ENCODE assay signal across 8 cellular contexts in genomic region chr9:136902259-136902821, GRCh38. TPM values are rescaled to one million over a fixed set of nuclear protein-coding genes. Genes with fewer than 3 reads are reported as not detected.
DNase-seq lines count a peak whose midpoint lies in the region; ATAC-seq and TF ChIP-seq lines count a peak whose summit lies in the region.

No MANE protein-coding gene starts in this region.

- intact Hi-C loops in left colon (cut with DNase I, micrococcal nuclease) (no loop called here), A673 (cut with micrococcal nuclease; ENCODE audit: unreplicated experiment) (no loop called here)

- DNase-seq in DMS53 treated with DMSO at 0.1 percent for 48 hours (lab: John Stamatoyannopoulos, UW; ENCODE audit: unreplicated experiment) = peak; percentile 83
- peak; percentile 69 for DNase-seq in H4 (ENCODE audit: low spot score)
- peak; percentile 81 to 92 for DNase-seq in SJSA1 (ENCODE audit: low read depth in 1 of 2, low spot score in 2 of 2)
- peak; percentile 88 to 93 for DNase-seq in left colon
- peak; percentile 64 for DNase-seq in stimulated activated CD8-positive, alpha-beta memory T cell treated with anti-CD3 and anti-CD28 coated beads, Interleukin-12 subunit alpha, Interleukin-12 subunit beta, amount 100 ng/mL, for 24 hours (ENCODE audit: extremely low read depth)
- DNase-seq in NCI-H1092 (lab: John Stamatoyannopoulos, UW) = no peak
- no peak for DNase-seq in A673 (ENCODE audit: low spot score)

- H3K27ac ChIP-seq in SJSA1 (peak overlapping the region; percentile 78), adipose tissue (ENCODE audit: low read depth, low read length) (peak overlapping the region; percentile 34), A673 (ENCODE audit: low read depth, low read length, poor library complexity, severe bottlenecking) (no peak overlapping the region)

- H3K9me3 ChIP-seq in SJSA1 (replicated peaks) (no peaks in the 10 kb centered on the region), A673 (ENCODE audit: low read depth, low read length, poor library complexity, severe bottlenecking) (no peaks in the 10 kb centered on the region)

- no peaks in the 10 kb centered on the region for H3K27me3 ChIP-seq in SJSA1 (replicated peaks)
- H3K27me3 ChIP-seq in A673 (replicated peaks; ENCODE audit: insufficient read depth, low read depth, low read length, poor library complexity) = no peaks in the 10 kb centered on the region

- peaks cover 70% of the 10 kb centered on the region for H3K36me3 ChIP-seq in SJSA1
- H3K36me3 ChIP-seq in A673 (ENCODE audit: insufficient read depth, low read length, poor library complexity, severe bottlenecking) = peaks cover 50% of the 10 kb centered on the region

- 21 to 44% (median 37%) methylated on average over 15 of the region's 15 CpGs for WGBS in adipose tissue, 3 donors

- POLR2A ChIA-PET in A673 (lab: Charles Lee; ENCODE audit: low non-redundant PET) = no interaction called here

- BruUV-seq in A673 (replicated peaks; lab: Mats Ljungman, UMichigan) = no TSS peak

- H3K4me3 ChIP-seq in SJSA1 (no peak overlapping the region), A673 (ENCODE audit: low read depth, low read length, poor library complexity, severe bottlenecking) (no peak overlapping the region)

- CTCF ChIA-PET in A673 (lab: Charles Lee) = no interaction called here

- TF ChIP-seq CTCF in A673 (conservative IDR thresholded peaks at IDR 0.05; ENCODE audit: low read depth, low read length) = no peak

- peak; percentile 81 for ATAC-seq in left colon

- H3K4me1 ChIP-seq in SJSA1 (replicated peaks) = peaks cover 32% of the 10 kb centered on the region
- H3K4me1 ChIP-seq in A673 (ENCODE audit: insufficient read depth, low read length, poor library complexity, severe bottlenecking) = no peaks in the 10 kb centered on the region

RNA-seq across cellular contexts. Expression of gene TRAF2, which starts 16.0 kb away (rescaled TPM):
- total RNA-seq in H4 (2014; rRNA removed; shearing (Covaris generic)) = 8.1 and 11.3 TPM in 2 replicates
- 11.3 and 17.1 TPM in 2 replicates for total RNA-seq in SJSA1 (2014; rRNA removed; shearing (Covaris generic))
- polyA plus RNA-seq in adipose tissue = 1 to 10 TPM; 4.0 to 7.2 (median 4.7) TPM
- total RNA-seq in left colon (10 to 100 TPM; 23.7 to 25.3 TPM), A673 (2021) (29.2 and 33.2 TPM in 2 replicates)

RNA-seq across cellular contexts. Expression of gene EDF1, which starts 36.2 kb away (rescaled TPM):
- 458 and 510 TPM in 2 replicates for total RNA-seq in H4 (2014; rRNA removed; shearing (Covaris generic))
- total RNA-seq in SJSA1 (2014; rRNA removed; shearing (Covaris generic)) = 266 and 387 TPM in 2 replicates
- polyA plus RNA-seq in adipose tissue = 100 to 1,000 TPM; 351 to 391 (median 379) TPM
- total RNA-seq in left colon (100 to 1,000 TPM; 434 to 466 TPM), A673 (2021) (321 and 330 TPM in 2 replicates)

RNA-seq across cellular contexts. Expression of gene FBXW5, which starts 42.2 kb away (rescaled TPM):
- 56.2 and 83.0 TPM in 2 replicates for total RNA-seq in H4 (2014; rRNA removed; shearing (Covaris generic))
- 89.0 and 93.8 TPM in 2 replicates for total RNA-seq in SJSA1 (2014; rRNA removed; shearing (Covaris generic))
- 100 to 1,000 TPM; 102 to 173 (median 139) TPM for polyA plus RNA-seq in adipose tissue
- 100 to 1,000 TPM; 167 to 195 TPM for total RNA-seq in left colon
- total RNA-seq in A673 (2021) = 76.7 and 81.8 TPM in 2 replicates

RNA-seq across cellular contexts. Expression of gene C8G, which starts 42.7 kb away (rescaled TPM):
- not detected in 2 replicates for total RNA-seq in H4 (2014; rRNA removed; shearing (Covaris generic))
- total RNA-seq in SJSA1 (2014; rRNA removed; shearing (Covaris generic)) = not detected in 2 replicates
- polyA plus RNA-seq in adipose tissue = 1 to 10 TPM in 1 of 3 donors, under 1 TPM in 1, not detected in 1; 0.85 to 1.1 TPM
- total RNA-seq in left colon (1 to 10 TPM; 3.9 to 8.3 TPM), A673 (2021) (0.74 and 0.75 TPM in 2 replicates)

RNA-seq across cellular contexts. Expression of gene LCN12, which starts 49.7 kb away (rescaled TPM):
- total RNA-seq in H4 (2014; rRNA removed; shearing (Covaris generic)) = not detected in 2 replicates
- total RNA-seq in SJSA1 (2014; rRNA removed; shearing (Covaris generic)) = not detected in 2 replicates
- polyA plus RNA-seq in adipose tissue = 1 to 10 TPM in 1 of 3 donors, under 1 TPM in 1, not detected in 1; 0.67 to 1.4 TPM
- total RNA-seq in left colon (10 to 100 TPM in 1 of 2 donors, 1 to 10 TPM in 1; 8.5 to 10.2 TPM), A673 (2021) (1.1 TPM in 1 of 2 replicates, not detected in the other)

Comparison
In these comparisons a context has a peak if more than half of its experiments do, and no peak if none do; other contexts are left out.
1. DNase-seq: peak in DMS53 treated with DMSO at 0.1 percent for 48 hours (single experiment), H4 (single experiment), SJSA1 (2 of 2), left colon (2 of 2) and stimulated activated CD8-positive, alpha-beta memory T cell treated with anti-CD3 and anti-CD28 coated beads, Interleukin-12 subunit alpha, Interleukin-12 subunit beta, amount 100 ng/mL, for 24 hours (single experiment); none in NCI-H1092 (single experiment) and A673 (single experiment).